In the genomic region with DNA sequence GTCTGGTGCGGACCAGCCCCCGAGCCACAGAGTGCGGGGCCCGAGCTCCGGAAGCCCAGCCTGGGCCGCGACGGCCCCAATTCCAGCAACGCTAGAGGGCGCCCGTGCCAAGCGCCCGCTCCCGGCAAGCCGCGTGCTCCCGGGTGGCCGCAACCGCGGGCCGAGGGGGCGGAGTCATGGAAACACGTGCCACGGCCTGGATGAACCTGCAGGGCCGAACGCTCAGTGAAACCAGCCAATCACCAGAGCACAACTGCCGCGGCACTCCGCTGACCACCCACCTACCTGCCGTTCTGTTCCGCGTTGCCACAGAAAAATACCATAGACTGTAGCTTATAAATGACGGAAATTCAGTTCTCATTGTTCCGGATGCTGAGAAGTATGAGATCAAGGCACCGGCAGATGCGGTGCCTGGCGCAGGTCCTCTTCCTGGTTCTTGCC, we compare ENCODE assay signal across 9 cellular contexts.
A peak's percentile ranks its signal among the peaks of the same experiment; 100 is the strongest.
DNase-seq lines count a peak whose midpoint lies in the region; ATAC-seq and TF ChIP-seq lines count a peak whose summit lies in the region.
"Had no signal": no experiment of that assay in that cellular context is flagged by ENCODE, and none has a peak within 500 bp of the region (broad histone marks: within the 10 kb centered on the region; RNA-seq: fewer than 3 reads in every experiment).

No MANE protein-coding gene starts in this region.

- H3K36me3 ChIP-seq in Peyer's patch: no peaks in the 10 kb centered on the region
- H3K36me3 ChIP-seq in upper lobe of left lung: no peaks in the 10 kb centered on the region

- 28 to 64% methylated on average over 10 to 20 of the region's 37 CpGs for WGBS in upper lobe of left lung, 2 donors

- H3K27ac ChIP-seq in Peyer's patch (no peak overlapping the region), upper lobe of left lung (peak overlapping the region in 2 of 4 donors; percentile 66 to 76)
- H3K27ac ChIP-seq: parathyroid adenoma had no signal

- H3K4me3 Mint-ChIP-seq in activated naive CD4-positive, alpha-beta T cell treated with anti-CD3 and anti-CD28 coated beads, Interleukin-2, amount 10 ng/mL, durations not matched to agents 7 days and 5 days: peak overlapping the region; percentile 40

- H3K27me3 Mint-ChIP-seq in activated naive CD4-positive, alpha-beta T cell treated with anti-CD3 and anti-CD28 coated beads, Interleukin-2, amount 10 ng/mL, durations not matched to agents 7 days and 5 days: peaks cover 28% of the 10 kb centered on the region

- ATAC-seq in Right ventricle myocardium superior (ENCODE audit: poor library complexity): peak; percentile 72
- peak in 1 of 2 donors; percentile 78 for ATAC-seq in upper lobe of left lung (ENCODE audit: low FRiP score in 2 of 2)
- ATAC-seq in GM19395 (IDR thresholded peaks at IDR 0.05; ENCODE audit: unreplicated experiment): no peak

- H3K27me3 ChIP-seq in Peyer's patch (no peaks in the 10 kb centered on the region), upper lobe of left lung (no peaks in the 10 kb centered on the region)

- H3K27ac Mint-ChIP-seq in activated naive CD4-positive, alpha-beta T cell treated with anti-CD3 and anti-CD28 coated beads, Interleukin-2, amount 10 ng/mL, durations not matched to agents 7 days and 5 days: peak overlapping the region; percentile 84

- H3K4me1 ChIP-seq in Peyer's patch: peaks cover 0 to 8% (median 0%) of the 10 kb centered on the region in 4 donors
- H3K4me1 ChIP-seq in upper lobe of left lung: peaks cover 12 to 31% (median 25%) of the 10 kb centered on the region in 4 donors
- H3K4me1 ChIP-seq: parathyroid adenoma had no signal

- intact Hi-C loops in Right ventricle myocardium superior (cut with DNase I): no loop called here

- no peaks in the 10 kb centered on the region for H3K36me3 Mint-ChIP-seq in activated naive CD4-positive, alpha-beta T cell treated with anti-CD3 and anti-CD28 coated beads, Interleukin-2, amount 10 ng/mL, durations not matched to agents 7 days and 5 days

- peaks cover 55% of the 10 kb centered on the region for H3K4me1 Mint-ChIP-seq in activated naive CD4-positive, alpha-beta T cell treated with anti-CD3 and anti-CD28 coated beads, Interleukin-2, amount 10 ng/mL, durations not matched to agents 7 days and 5 days

- no peaks in the 10 kb centered on the region for H3K9me3 ChIP-seq in Peyer's patch
- no peaks in the 10 kb centered on the region for H3K9me3 ChIP-seq in upper lobe of left lung

- no peaks in the 10 kb centered on the region for H3K9me3 Mint-ChIP-seq in activated naive CD4-positive, alpha-beta T cell treated with anti-CD3 and anti-CD28 coated beads, Interleukin-2, amount 10 ng/mL, durations not matched to agents 7 days and 5 days

- H3K4me3 ChIP-seq in Peyer's patch (peak overlapping the region in 2 of 4 donors; percentile 16 to 18), upper lobe of left lung (peak overlapping the region in 2 of 4 donors; percentile 19 to 20)

- CTCF ChIA-PET in activated naive CD4-positive, alpha-beta T cell treated with anti-CD3 and anti-CD28 coated beads, Interleukin-2, amount 10 ng/mL, durations not matched to agents 7 days and 5 days (lab: Charles Lee): interaction anchor here (0.6 to 6.3 kb wide), 16 partner anchors 9 to 837 kb away, joined by 3 to 60 read pairs (median 4); a partner anchor contains a TSS

- peak; percentile 81 for DNase-seq in COLO829 (ENCODE audit: low spot score)
- DNase-seq in Peyer's patch: peak; percentile 67 to 86 (median 67)
- DNase-seq in activated naive CD4-positive, alpha-beta T cell treated with anti-CD3 and anti-CD28 coated beads, Interleukin-2, amount 10 ng/mL, durations not matched to agents 7 days and 5 days: peak; percentile 86
- DNase-seq in Right ventricle myocardium superior: peak; percentile 84
- peak; percentile 8 for DNase-seq in renal cortical epithelial cell (ENCODE audit: low read depth)
- peak; percentile 64 to 94 for DNase-seq in upper lobe of left lung
- no peak for DNase-seq in RPMI8226

- no peak for TF ChIP-seq EP300 in upper lobe of left lung (IDR thresholded peaks at IDR 0.05)

- no peak for TF ChIP-seq POLR2A in Peyer's patch (IDR thresholded peaks at IDR 0.05)
- TF ChIP-seq POLR2A in upper lobe of left lung (IDR thresholded peaks at IDR 0.05): no peak

- TF ChIP-seq CTCF in Peyer's patch (IDR thresholded peaks at IDR 0.05): peak in 5 of 6 experiments; percentile 61 to 83 (median 64)
- peak in 5 of 6 experiments; percentile 25 to 74 (median 65) for TF ChIP-seq CTCF in upper lobe of left lung (IDR thresholded peaks at IDR 0.05)
